Comparison of ENCODE assay signal across 15 cellular contexts in genomic region chr10:110793128-110793812, GRCh38.
DNase-seq lines count a peak whose midpoint lies in the region; ATAC-seq, FAIRE-seq and TF ChIP-seq lines count a peak whose summit lies in the region.
"Had no signal": no experiment of that assay in that cellular context is flagged by ENCODE, and none has a peak within 500 bp of the region (broad histone marks: within the 10 kb centered on the region; RNA-seq: fewer than 3 reads in every experiment).

No MANE protein-coding gene starts in this region.

- no peaks in the 10 kb centered on the region for H3K4me1 ChIP-seq in H1 (replicated peaks in 1 of 4; ENCODE audit: control insufficient read depth in 3 of 4, insufficient read depth in 4 of 4, low read length in 3 of 4)
- peaks cover 0 to 67% (median 54%) of the 10 kb centered on the region in 4 donors for H3K4me1 ChIP-seq in sigmoid colon

- H3K4ac ChIP-seq in H1 (replicated peaks; ENCODE audit: insufficient read length, low read depth, low read length): no peak overlapping the region

- H2BK15ac ChIP-seq in H1 (ENCODE audit: low read length): no peak overlapping the region

- POLR2A ChIA-PET in H1 (lab: Charles Lee; ENCODE audit: partially characterized antibody): no interaction called here

- H3K79me2 ChIP-seq in H1 (ENCODE audit: control insufficient read depth in 1 of 2, insufficient read depth in 2 of 2, low read length in 2 of 2): no peaks in the 10 kb centered on the region; a peak in 1 of 4 replicates

- H2BK120ac ChIP-seq in H1 (replicated peaks; ENCODE audit: low read depth, low read length): no peak overlapping the region

- H2BK12ac ChIP-seq in H1 (ENCODE audit: low read depth, low read length): no peak overlapping the region

- 83% methylated on average over 9 of the region's 9 CpGs; no CpG with 5 or more reads in 1 of the 2 experiments for WGBS in H1 (ENCODE audit: extremely low coverage in 1 of 2, insufficient coverage in 1 of 2, insufficient read length in 1 of 2, insufficient replicate concordance in 2 of 2, low coverage in 1 of 2, low lambda C conversion rate in 2 of 2, missing lambda C conversion rate in 1 of 2), 2 experiments
- 77 to 87% methylated on average over 9 of the region's 9 CpGs for WGBS in sigmoid colon, 2 donors

- H3K18ac ChIP-seq in H1 (ENCODE audit: extremely low read depth, low read length): no peak overlapping the region

- H3K27me3 ChIP-seq in H1 (replicated peaks in 1 of 4; ENCODE audit: control insufficient read depth in 3 of 4, extremely low read depth in 1 of 4, insufficient read depth in 3 of 4, low read length in 3 of 4) (no peaks in the 10 kb centered on the region), sigmoid colon (no peaks in the 10 kb centered on the region)

- H3K9ac ChIP-seq in H1 (replicated peaks in 1 of 4; ENCODE audit: extremely low read depth in 1 of 4, low read depth in 3 of 4, low read length in 3 of 4): no peak overlapping the region

- TF ChIP-seq CTCF in H1 (IDR thresholded peaks at IDR 0.05; ENCODE audit: control extremely low read depth in 1 of 3, insufficient read depth in 1 of 3, low read depth in 1 of 3, low read length in 3 of 3): no peak
- TF ChIP-seq CTCF in sigmoid colon (IDR thresholded peaks at IDR 0.05): no peak

- FAIRE-seq in H1 (lab: Jason Lieb, UNC): no peak
- FAIRE-seq: urothelium cell line had no signal

- no peak overlapping the region for H2BK5ac ChIP-seq in H1 (ENCODE audit: low read depth, low read length)

- H3K36me3 ChIP-seq in H1 (ENCODE audit: control insufficient read depth in 2 of 4, insufficient read depth in 4 of 4, low read length in 3 of 4) (no peaks in the 10 kb centered on the region), sigmoid colon (peaks cover 0 to 2% (median 0%) of the 10 kb centered on the region in 4 donors)

- H3K27ac ChIP-seq in H1 (ENCODE audit: low read depth, low read length) (no peak overlapping the region), sigmoid colon (peak overlapping the region; percentile 66 to 77 (median 72))

- no peak for TF ChIP-seq RAD21 in H1 (IDR thresholded peaks at IDR 0.05 in 1 of 2, conservative IDR thresholded peaks at IDR 0.05 in 1 of 2; ENCODE audit: low read depth in 2 of 2, low read length in 2 of 2)

- H4K8ac ChIP-seq in H1 (ENCODE audit: extremely low read depth, insufficient read depth, low read length): no peak overlapping the region

- H4K5ac ChIP-seq in H1 (ENCODE audit: insufficient read length, low read depth, low read length): no peak overlapping the region

- no peaks in the 10 kb centered on the region for H3K9me3 ChIP-seq in H1 (ENCODE audit: insufficient read depth in 2 of 2, low read depth in 1 of 2, low read length in 1 of 2)
- no peaks in the 10 kb centered on the region for H3K9me3 ChIP-seq in sigmoid colon

- intact Hi-C loops in sigmoid colon (cut with DNase I): no loop called here

- no peak overlapping the region for H3K56ac ChIP-seq in H1 (replicated peaks; ENCODE audit: insufficient read length, low read depth, low read length)

- no peaks in the 10 kb centered on the region for H4K20me1 ChIP-seq in H1 (replicated peaks in 1 of 2; ENCODE audit: control insufficient read depth in 1 of 2, insufficient read depth in 2 of 2, low read length in 2 of 2)

- H3K4me2 ChIP-seq in H1 (ENCODE audit: insufficient read depth in 1 of 2, low read depth in 2 of 2, low read length in 2 of 2): no peak overlapping the region

- no peak overlapping the region for H3K23ac ChIP-seq in H1 (ENCODE audit: insufficient read length)

- ATAC-seq in left lobe of liver (peak; percentile 91), HG03521 (IDR thresholded peaks at IDR 0.05; ENCODE audit: unreplicated experiment) (no peak)

- CTCF ChIA-PET in H1 (lab: Charles Lee; ENCODE audit: partially characterized antibody): interaction anchor here (0.7 to 4.1 kb wide), 3 partner anchors 10 to 16 kb away, joined by 3 to 29 read pairs (median 5); no protein-coding TSS in a partner anchor

- no peak overlapping the region for H2BK20ac ChIP-seq in H1 (ENCODE audit: low read length)

- DNase-seq in NCI-H2029 (lab: John Stamatoyannopoulos, UW) (peak; percentile 22), NCI-H2029 treated with DMSO at 0.1 percent for 48 hours (lab: John Stamatoyannopoulos, UW) (no peak), H1 (ENCODE audit: low read depth in 1 of 2, low spot score in 2 of 2) (no peak), left lobe of liver (ENCODE audit: low spot score) (peak; percentile 55), sigmoid colon (no peak), HK-2 (ENCODE audit: unreplicated experiment) (no peak), NCI-H1930 (lab: John Stamatoyannopoulos, UW) (no peak)
- DNase-seq: 8988T; activated naive CD4-positive, alpha-beta T cell; CD4-positive, CD25-positive, alpha-beta regulatory T cell; effector CD4-positive, alpha-beta T cell; NCI-H226; stimulated activated CD4-positive, alpha-beta T cell treated with anti-CD3 and anti-CD28 coated beads, Interleukin-4, amount 100 ng/mL, for 24 hours had no signal

- TF ChIP-seq POLR2A in H1 (IDR thresholded peaks at IDR 0.05; ENCODE audit: control extremely low read depth in 1 of 2, low read depth in 2 of 2, low read length in 2 of 2): no peak
- TF ChIP-seq POLR2A in sigmoid colon (IDR thresholded peaks at IDR 0.05): no peak

- H3K23me2 ChIP-seq in H1 (ENCODE audit: low read depth, low read length): no peaks in the 10 kb centered on the region

- no peaks in the 10 kb centered on the region for H3K79me1 ChIP-seq in H1 (ENCODE audit: low read depth, low read length)

- peak overlapping the region; percentile 64; the same call in 1 of the 2 replicates for H2AFZ ChIP-seq in H1 (ENCODE audit: low read length)

- TF ChIP-seq EP300 in H1 (IDR thresholded peaks at IDR 0.05; ENCODE audit: borderline replicate concordance in 1 of 2, low read depth in 2 of 2, low read length in 2 of 2): no peak
- no peak for TF ChIP-seq EP300 in sigmoid colon (IDR thresholded peaks at IDR 0.05)

- no peak overlapping the region for H2AK5ac ChIP-seq in H1 (ENCODE audit: low read depth, low read length)

- H3K14ac ChIP-seq in H1 (ENCODE audit: insufficient read length): no peak overlapping the region

- H3K4me3 ChIP-seq in H1 (ENCODE audit: extremely low read depth in 1 of 4, insufficient read depth in 2 of 4, low read depth in 3 of 4, low read length in 4 of 4) (no peak overlapping the region), sigmoid colon (no peak overlapping the region)

- no peak overlapping the region for H4K91ac ChIP-seq in H1 (replicated peaks; ENCODE audit: insufficient read length, low read length)

TF ChIP-seq in H1, 55 proteins besides CTCF, POLR2A, EP300 and RAD21:
- TF ChIP-seq RNF2 (IDR thresholded peaks at IDR 0.05; ENCODE audit: borderline replicate concordance, low read depth, low read length, missing control alignments, poor library complexity, severe bottlenecking): no peak
- no peak for TF ChIP-seq SAP30 (IDR thresholded peaks at IDR 0.05; ENCODE audit: insufficient read depth, insufficient replicate concordance, low read length)
TF ChIP-seq in H1: peak in this region for 0.

Comparison
In these comparisons a context has a peak if more than half of its experiments do, and no peak if none do; other contexts are left out.
1. DNase-seq: peak in NCI-H2029 (single experiment) and left lobe of liver (single experiment); none in NCI-H2029 treated with DMSO at 0.1 percent for 48 hours (single experiment), H1 (0 of 2), sigmoid colon (single experiment), HK-2 (single experiment) and NCI-H1930 (0 of 2).